ENCODE assay signal across 9 cellular contexts in genomic region chr16:683396-684066, GRCh38. TPM values are rescaled to one million over a fixed set of nuclear protein-coding genes. Genes with fewer than 3 reads are reported as not detected.
DNase-seq lines count a peak whose midpoint lies in the region; ATAC-seq, FAIRE-seq and TF ChIP-seq lines count a peak whose summit lies in the region.
"Had no signal": no experiment of that assay in that cellular context is flagged by ENCODE, and none has a peak within 500 bp of the region (broad histone marks: within the 10 kb centered on the region; RNA-seq: fewer than 3 reads in every experiment).

No MANE protein-coding gene starts in this region.

- H3K36me3 Mint-ChIP-seq in mesothelial cell of epicardium = peaks cover 11% of the 10 kb centered on the region

- peaks cover 20% of the 10 kb centered on the region for H3K4me1 Mint-ChIP-seq in mesothelial cell of epicardium

- peaks cover 41% of the 10 kb centered on the region for H3K79me2 ChIP-seq in K562 (ENCODE audit: control insufficient read depth, insufficient read depth, low read length)

- H3K9me3 Mint-ChIP-seq in mesothelial cell of epicardium = no peaks in the 10 kb centered on the region

- peak overlapping the region; percentile 88 for H3K27ac ChIP-seq in K562 (ENCODE audit: extremely low read depth, low read depth, low read length)
- H3K27ac ChIP-seq: foreskin keratinocyte had no signal

- H3K4me1 ChIP-seq in K562 (replicated peaks in 1 of 2; ENCODE audit: control insufficient read depth in 2 of 2, insufficient read depth in 2 of 2, low read length in 2 of 2) = peaks cover 32 to 96% of the 10 kb centered on the region in 2 experiments
- H3K4me1 ChIP-seq: foreskin keratinocyte had no signal

- peaks cover 61% of the 10 kb centered on the region for H3K36me3 ChIP-seq in K562 (ENCODE audit: control insufficient read depth, insufficient read depth, low read length)

- peak overlapping the region; percentile 71 to 98 for H3K9ac ChIP-seq in K562 (ENCODE audit: insufficient read depth in 1 of 2, low read depth in 2 of 2, low read length in 2 of 2)

- peak overlapping the region; percentile 67 for H3K4me3 ChIP-seq in AG04449 (ENCODE audit: low read depth, low read length)
- H3K4me3 ChIP-seq in K562 = peak overlapping the region; percentile 98

- no peak for TF ChIP-seq EP300 in K562 (IDR thresholded peaks at IDR 0.05; ENCODE audit: low read length)

- no peak for FAIRE-seq in K562 (lab: Jason Lieb, UNC)

- H3K27me3 Mint-ChIP-seq in mesothelial cell of epicardium (ENCODE audit: low read depth) = no peaks in the 10 kb centered on the region

- no TSS peak for BruUV-seq in K562 (replicated peaks; lab: Mats Ljungman, UMichigan)

- no peaks in the 10 kb centered on the region for H3K9me3 ChIP-seq in K562 (replicated peaks; ENCODE audit: control insufficient read depth, insufficient read depth, low read depth, low read length)

- DNase-seq in AG04449 (ENCODE audit: low read depth, low spot score) = no peak
- peak in 3 of 4 experiments; percentile 23 to 70 (median 32) for DNase-seq in K562 (ENCODE audit: extremely low read depth in 1 of 4, low spot score in 3 of 4)
- DNase-seq in mesothelial cell of epicardium (ENCODE audit: low spot score in 2 of 2, unreplicated experiment in 2 of 2) = no peak
- no peak for DNase-seq in NCI-H2171 treated with DMSO at 0.1 percent for 48 hours (lab: John Stamatoyannopoulos, UW)
- DNase-seq in NCI-H1048 (lab: John Stamatoyannopoulos, UW) = no peak
- no peak for DNase-seq in GM13976 (ENCODE audit: low spot score)

- no peak for TF ChIP-seq RAD21 in K562 (CRISPR knock-in tag; conservative IDR thresholded peaks at IDR 0.05 in 1 of 2, IDR thresholded peaks at IDR 0.05 in 1 of 2)

- ATAC-seq in HG02938 (IDR thresholded peaks at IDR 0.05; ENCODE audit: unreplicated experiment) (peak; percentile 6), K562 (peak; percentile 6), HG02981 (IDR thresholded peaks at IDR 0.05; ENCODE audit: unreplicated experiment) (no peak)

- no peaks in the 10 kb centered on the region for H3K27me3 ChIP-seq in K562 (ENCODE audit: control insufficient read depth in 2 of 2, insufficient read depth in 2 of 2, low read length in 2 of 2)
- H3K27me3 ChIP-seq: foreskin keratinocyte had no signal

- TF ChIP-seq CTCF in AG04449 (IDR thresholded peaks at IDR 0.05; ENCODE audit: insufficient read depth, low read length, missing control alignments) (no peak), K562 (IDR thresholded peaks at IDR 0.05 in 2 of 3, conservative IDR thresholded peaks at IDR 0.05 in 1 of 3; ENCODE audit: insufficient read depth in 2 of 3, low read depth in 1 of 3, low read length in 3 of 3) (no peak), mesothelial cell of epicardium (IDR thresholded peaks at IDR 0.05; ENCODE audit: unreplicated experiment) (no peak), GM13976 (IDR thresholded peaks at IDR 0.05; ENCODE audit: borderline replicate concordance, control extremely low read depth, extremely low read depth, insufficient read depth, missing control alignments) (no peak)

- peaks cover 11% of the 10 kb centered on the region for H3K9me1 ChIP-seq in K562 (ENCODE audit: control insufficient read depth, insufficient read depth, low read length)

- H3K4me3 Mint-ChIP-seq in mesothelial cell of epicardium = peak overlapping the region; percentile 78

- H3K27ac Mint-ChIP-seq in mesothelial cell of epicardium = peak overlapping the region; percentile 84

- intact Hi-C loops in K562 (cut with micrococcal nuclease) = loop anchor here (5.0 kb wide), 1 partner anchor 286 kb away; the partner anchor contains the start of gene NME4

- CTCF ChIA-PET in AG04449 (lab: Yijun Ruan, JAX) (no interaction called here), K562 (lab: Yijun Ruan, JAX; ENCODE audit: low intra/inter-chr PET ratio) (no interaction called here)

- peak overlapping the region; percentile 75 for H3K4me2 ChIP-seq in K562 (ENCODE audit: insufficient read depth, low read length)

- peak overlapping the region; percentile 24; the same call in 1 of the 2 replicates for H2AFZ ChIP-seq in K562 (ENCODE audit: low read depth, low read length)

- POLR2A ChIA-PET in AG04449 (lab: Yijun Ruan, JAX) = interaction anchor here (1.2 kb wide), 1 partner anchor 8 kb away, joined by 7 read pairs; the partner anchor contains the start of gene RHBDL1
- POLR2A ChIA-PET in K562 (lab: Yijun Ruan, JAX) = interaction anchor here (0.6 to 0.8 kb wide), 5 partner anchors 8 to 441 kb away, joined by 3 to 6 read pairs (median 3); partner anchors contain the start of gene RHBDL1

- in situ Hi-C loops in K562 (cut with MboI) (no loop called here), GM13976 (cut with MboI; ENCODE audit: low sequenced_read_pairs, unreplicated experiment) (no loop called here)

- WGBS in K562 (ENCODE audit: insufficient coverage, low coverage, missing lambda C conversion rate) = 3% methylated on average over 49 of the region's 57 CpGs

- H4K20me1 ChIP-seq in K562 (replicated peaks; ENCODE audit: control insufficient read depth, insufficient read depth, low read length) = peaks cover 21% of the 10 kb centered on the region

- peak; percentile 67 for TF ChIP-seq POLR2A in K562 (conservative IDR thresholded peaks at IDR 0.05)

RNA-seq across cellular contexts. Expression of gene JMJD8, which starts 0.6 kb away (rescaled TPM):
- 18.2 and 82.3 TPM in 2 replicates for total RNA-seq in K562 (2011; cell fraction: chromatin; rRNA removed; ENCODE audit: low replicate concordance)
- total RNA-seq in K562 (2011; cell fraction: nucleolus; rRNA removed) = 114 and 120 TPM in 2 replicates
- total RNA-seq in K562 (2011; cell fraction: nucleoplasm; rRNA removed) = 55.7 and 56.0 TPM in 2 replicates
- total RNA-seq in K562 (2014; rRNA removed) (48.3 and 63.8 TPM in 2 replicates), K562 (2014; rRNA removed; fragmentation: Illumina TruSeq; extraction: Trizol) (9.6 and 15.8 TPM in 2 replicates), K562 (2015; rRNA removed; fragmentation: Illumina TruSeq; extraction: Trizol) (28.3 and 29.3 TPM in 2 replicates), K562 (2021) (50.6 and 56.6 TPM in 2 replicates), mesothelial cell of epicardium (46.1 to 51.2 TPM (median 46.5 TPM) in 3 replicates)
- polyA plus RNA-seq in K562 (2011; rRNA removed) (22.2 and 33.4 TPM in 2 replicates), K562 (2014; fragmentation: Illumina TruSeq; extraction: Trizol) (43.3 and 47.9 TPM in 2 replicates), K562 (2014; fragmentation: Nextera tagmentation; extraction: Ambion mirVana) (1 to 10 TPM; 1.2 to 2.3 TPM), K562 (2014; rRNA removed) (46.6 and 48.7 TPM in 2 replicates)
- 35.0 and 78.3 TPM in 2 replicates for polyA plus RNA-seq in K562 (2011; cell fraction: cytosol; rRNA removed)
- polyA plus RNA-seq in K562 (2011; cell fraction: nucleus; rRNA removed) = 96.4 and 165 TPM in 2 replicates
- 52.6 and 67.7 TPM in 2 replicates for polyA plus RNA-seq in K562 (2012)
- 5.2 and 7.4 TPM in 2 replicates for polyA minus RNA-seq in K562 (2011; rRNA and poly(A)+ RNA removed)
- 16.1 and 16.5 TPM in 2 replicates for polyA minus RNA-seq in K562 (2011; cell fraction: cytosol; rRNA and poly(A)+ RNA removed)
- polyA minus RNA-seq in K562 (2011; cell fraction: nucleus; rRNA and poly(A)+ RNA removed) = 65.4 and 66.1 TPM in 2 replicates

RNA-seq across cellular contexts. Expression of gene STUB1, which starts 3.3 kb away (rescaled TPM):
- 38.7 and 156 TPM in 2 replicates for total RNA-seq in K562 (2011; cell fraction: chromatin; rRNA removed; ENCODE audit: low replicate concordance)
- total RNA-seq in K562 (2011; cell fraction: nucleolus; rRNA removed) = 192 and 203 TPM in 2 replicates
- total RNA-seq in K562 (2011; cell fraction: nucleoplasm; rRNA removed) = 62.0 and 88.9 TPM in 2 replicates
- total RNA-seq in K562 (2014; rRNA removed) (251 and 276 TPM in 2 replicates), K562 (2014; rRNA removed; fragmentation: Illumina TruSeq; extraction: Trizol) (65.4 and 88.2 TPM in 2 replicates), K562 (2015; rRNA removed; fragmentation: Illumina TruSeq; extraction: Trizol) (147 and 168 TPM in 2 replicates), K562 (2021) (191 and 213 TPM in 2 replicates), mesothelial cell of epicardium (69.4 to 79.9 TPM (median 72.5 TPM) in 3 replicates)
- polyA plus RNA-seq in K562 (2011; rRNA removed) (114 TPM in 2 replicates), K562 (2014; fragmentation: Illumina TruSeq; extraction: Trizol) (152 and 188 TPM in 2 replicates), K562 (2014; fragmentation: Nextera tagmentation; extraction: Ambion mirVana) (10 to 100 TPM; 10.6 to 27.7 TPM), K562 (2014; rRNA removed) (193 and 200 TPM in 2 replicates)
- 94.5 and 181 TPM in 2 replicates for polyA plus RNA-seq in K562 (2011; cell fraction: cytosol; rRNA removed)
- 195 and 305 TPM in 2 replicates for polyA plus RNA-seq in K562 (2011; cell fraction: nucleus; rRNA removed)
- polyA plus RNA-seq in K562 (2012) = 87.2 and 101 TPM in 2 replicates
- polyA minus RNA-seq in K562 (2011; rRNA and poly(A)+ RNA removed) = 22.1 and 33.0 TPM in 2 replicates
- 41.4 and 45.7 TPM in 2 replicates for polyA minus RNA-seq in K562 (2011; cell fraction: cytosol; rRNA and poly(A)+ RNA removed)
- polyA minus RNA-seq in K562 (2011; cell fraction: nucleus; rRNA and poly(A)+ RNA removed) = 57.6 and 61.8 TPM in 2 replicates

RNA-seq across cellular contexts. Expression of gene WDR24, which starts 6.7 kb away (rescaled TPM):
- 7.7 and 42.2 TPM in 2 replicates for total RNA-seq in K562 (2011; cell fraction: chromatin; rRNA removed; ENCODE audit: low replicate concordance)
- 40.7 and 45.1 TPM in 2 replicates for total RNA-seq in K562 (2011; cell fraction: nucleolus; rRNA removed)
- 14.7 and 16.8 TPM in 2 replicates for total RNA-seq in K562 (2011; cell fraction: nucleoplasm; rRNA removed)
- total RNA-seq in K562 (2014; rRNA removed) (4.8 and 5.3 TPM in 2 replicates), K562 (2014; rRNA removed; fragmentation: Illumina TruSeq; extraction: Trizol) (0.70 and 1.2 TPM in 2 replicates), K562 (2015; rRNA removed; fragmentation: Illumina TruSeq; extraction: Trizol) (3.4 and 5.1 TPM in 2 replicates), K562 (2021) (23.3 and 25.4 TPM in 2 replicates), mesothelial cell of epicardium (20.6 to 22.8 TPM (median 21.9 TPM) in 3 replicates)
- polyA plus RNA-seq in K562 (2011; rRNA removed) (3.3 and 6.7 TPM in 2 replicates), K562 (2014; fragmentation: Illumina TruSeq; extraction: Trizol) (5.5 and 10.2 TPM in 2 replicates), K562 (2014; fragmentation: Nextera tagmentation; extraction: Ambion mirVana) (under 1 TPM; 0.08 to 0.11 TPM), K562 (2014; rRNA removed) (12.2 and 12.5 TPM in 2 replicates)
- polyA plus RNA-seq in K562 (2011; cell fraction: cytosol; rRNA removed) = 5.5 and 12.0 TPM in 2 replicates
- polyA plus RNA-seq in K562 (2011; cell fraction: nucleus; rRNA removed) = 36.7 and 65.7 TPM in 2 replicates
- polyA plus RNA-seq in K562 (2012) = 14.6 and 20.0 TPM in 2 replicates
- polyA minus RNA-seq in K562 (2011; rRNA and poly(A)+ RNA removed) = 2.7 and 3.3 TPM in 2 replicates
- 7.6 and 11.2 TPM in 2 replicates for polyA minus RNA-seq in K562 (2011; cell fraction: cytosol; rRNA and poly(A)+ RNA removed)
- polyA minus RNA-seq in K562 (2011; cell fraction: nucleus; rRNA and poly(A)+ RNA removed) = 14.4 and 18.2 TPM in 2 replicates

RNA-seq across cellular contexts. Expression of gene RHBDL1, which starts 8.1 kb away (rescaled TPM):
- 4.0 and 18.2 TPM in 2 replicates for total RNA-seq in K562 (2011; cell fraction: chromatin; rRNA removed; ENCODE audit: low replicate concordance)
- 16.8 and 19.9 TPM in 2 replicates for total RNA-seq in K562 (2011; cell fraction: nucleolus; rRNA removed)
- 6.3 and 7.2 TPM in 2 replicates for total RNA-seq in K562 (2011; cell fraction: nucleoplasm; rRNA removed)
- total RNA-seq in K562 (2014; rRNA removed) = 2.7 and 3.9 TPM in 2 replicates
- total RNA-seq in K562 (2014; rRNA removed; fragmentation: Illumina TruSeq; extraction: Trizol) = 0.11 TPM in 1 of 2 replicates, not detected in the other
- total RNA-seq in K562 (2015; rRNA removed; fragmentation: Illumina TruSeq; extraction: Trizol) = 0.79 and 0.94 TPM in 2 replicates
- 3.6 and 4.0 TPM in 2 replicates for total RNA-seq in K562 (2021)
- polyA plus RNA-seq in K562 (2011; rRNA removed) = 1.7 and 3.5 TPM in 2 replicates
- 2.9 and 8.6 TPM in 2 replicates for polyA plus RNA-seq in K562 (2011; cell fraction: cytosol; rRNA removed)
- 36.3 and 53.0 TPM in 2 replicates for polyA plus RNA-seq in K562 (2011; cell fraction: nucleus; rRNA removed)
- 2.4 and 6.7 TPM in 2 replicates for polyA plus RNA-seq in K562 (2012)
- 0.55 and 1.1 TPM in 2 replicates for polyA plus RNA-seq in K562 (2014; fragmentation: Illumina TruSeq; extraction: Trizol)
- polyA plus RNA-seq in K562 (2014; fragmentation: Nextera tagmentation; extraction: Ambion mirVana) = under 1 TPM in 1 of 2 experiments, not detected in 1; 0.03 TPM
- polyA plus RNA-seq in K562 (2014; rRNA removed) = 3.4 and 5.6 TPM in 2 replicates
- polyA minus RNA-seq in K562 (2011; rRNA and poly(A)+ RNA removed) = 0.15 and 0.39 TPM in 2 replicates
- 1.2 TPM in 1 of 2 replicates, not detected in the other for polyA minus RNA-seq in K562 (2011; cell fraction: cytosol; rRNA and poly(A)+ RNA removed)
- polyA minus RNA-seq in K562 (2011; cell fraction: nucleus; rRNA and poly(A)+ RNA removed) = 3.2 and 5.4 TPM in 2 replicates
- 5.9 to 6.1 TPM (median 6.0 TPM) in 3 replicates for total RNA-seq in mesothelial cell of epicardium

RNA-seq across cellular contexts. Expression of gene RHOT2, which starts 15.6 kb away (rescaled TPM):
- 214 and 929 TPM in 2 replicates for total RNA-seq in K562 (2011; cell fraction: chromatin; rRNA removed; ENCODE audit: low replicate concordance)
- total RNA-seq in K562 (2011; cell fraction: nucleolus; rRNA removed) = 1,026 and 1,077 TPM in 2 replicates
- total RNA-seq in K562 (2011; cell fraction: nucleoplasm; rRNA removed) = 329 and 385 TPM in 2 replicates
- 116 and 158 TPM in 2 replicates for total RNA-seq in K562 (2014; rRNA removed)
- total RNA-seq in K562 (2014; rRNA removed; fragmentation: Illumina TruSeq; extraction: Trizol) = 18.6 and 26.7 TPM in 2 replicates
- 83.6 and 87.9 TPM in 2 replicates for total RNA-seq in K562 (2015; rRNA removed; fragmentation: Illumina TruSeq; extraction: Trizol)
- 267 TPM in 2 replicates for total RNA-seq in K562 (2021)
- polyA plus RNA-seq in K562 (2011; rRNA removed) = 118 and 173 TPM in 2 replicates
- 121 and 296 TPM in 2 replicates for polyA plus RNA-seq in K562 (2011; cell fraction: cytosol; rRNA removed)
- 1,454 and 2,407 TPM in 2 replicates for polyA plus RNA-seq in K562 (2011; cell fraction: nucleus; rRNA removed)
- 192 and 214 TPM in 2 replicates for polyA plus RNA-seq in K562 (2012)
- 112 and 139 TPM in 2 replicates for polyA plus RNA-seq in K562 (2014; fragmentation: Illumina TruSeq; extraction: Trizol)
- 1 to 10 TPM; 5.0 to 6.8 TPM for polyA plus RNA-seq in K562 (2014; fragmentation: Nextera tagmentation; extraction: Ambion mirVana)
- 373 and 378 TPM in 2 replicates for polyA plus RNA-seq in K562 (2014; rRNA removed)
- 14.4 and 20.6 TPM in 2 replicates for polyA minus RNA-seq in K562 (2011; rRNA and poly(A)+ RNA removed)
- polyA minus RNA-seq in K562 (2011; cell fraction: cytosol; rRNA and poly(A)+ RNA removed) = 48.0 and 67.2 TPM in 2 replicates
- 214 and 219 TPM in 2 replicates for polyA minus RNA-seq in K562 (2011; cell fraction: nucleus; rRNA and poly(A)+ RNA removed)
- total RNA-seq in mesothelial cell of epicardium = 190 to 207 TPM (median 194 TPM) in 3 replicates

Comparison
In these comparisons a context has a peak if more than half of its experiments do, and no peak if none do; other contexts are left out.
1. DNase-seq: peak in K562 (3 of 4); none in AG04449 (single experiment), mesothelial cell of epicardium (0 of 2), NCI-H2171 treated with DMSO at 0.1 percent for 48 hours (single experiment), NCI-H1048 (single experiment) and GM13976 (single experiment).